Comparison of ENCODE assay signal across 17 cellular contexts in genomic region chr2:241304039-241304670, GRCh38.
"Had no signal": no experiment of that assay in that cellular context is flagged by ENCODE, and none has a peak within 500 bp of the region (broad histone marks: within the 10 kb centered on the region; RNA-seq: fewer than 3 reads in every experiment).

No MANE protein-coding gene starts in this region.

- DNase-seq: activated CD4-positive, alpha-beta memory T cell treated with anti-CD3 and anti-CD28 coated beads, Interleukin-2, amount 10 ng/mL, durations not matched to agents 7 days and 5 days; activated CD4-positive, alpha-beta T cell treated with anti-CD3 and anti-CD28 coated beads for 1 hour; activated naive CD4-positive, alpha-beta T cell treated with anti-CD3 and anti-CD28 coated beads for 36 hours; caudate nucleus; cortex of kidney; effector CD8-positive, alpha-beta T cell; hypothalamus; naive thymus-derived CD4-positive, alpha-beta T cell; nucleus accumbens; right lobe of liver; spleen; stimulated activated CD4-positive, alpha-beta T cell treated with anti-CD3 and anti-CD28 coated beads, Interleukin-1b, Interleukin-23, amount 100 ng/mL, for 48 hours; stimulated activated naive CD4-positive, alpha-beta T cell; substantia nigra; SW 1271; T-helper 9 cell; transverse colon had no signal

- H3K9me3 Mint-ChIP-seq: activated CD4-positive, alpha-beta memory T cell treated with anti-CD3 and anti-CD28 coated beads, Interleukin-2, amount 10 ng/mL, durations not matched to agents 7 days and 5 days; activated naive CD4-positive, alpha-beta T cell treated with anti-CD3 and anti-CD28 coated beads for 36 hours; naive thymus-derived CD4-positive, alpha-beta T cell had no signal

- H3K27ac Mint-ChIP-seq: activated CD4-positive, alpha-beta memory T cell treated with anti-CD3 and anti-CD28 coated beads, Interleukin-2, amount 10 ng/mL, durations not matched to agents 7 days and 5 days; activated naive CD4-positive, alpha-beta T cell treated with anti-CD3 and anti-CD28 coated beads for 36 hours had no signal

- H3K27me3 Mint-ChIP-seq: activated CD4-positive, alpha-beta memory T cell treated with anti-CD3 and anti-CD28 coated beads, Interleukin-2, amount 10 ng/mL, durations not matched to agents 7 days and 5 days; naive thymus-derived CD4-positive, alpha-beta T cell had no signal

- H3K4me3 Mint-ChIP-seq: activated CD4-positive, alpha-beta memory T cell treated with anti-CD3 and anti-CD28 coated beads, Interleukin-2, amount 10 ng/mL, durations not matched to agents 7 days and 5 days; activated naive CD4-positive, alpha-beta T cell treated with anti-CD3 and anti-CD28 coated beads for 36 hours; naive thymus-derived CD4-positive, alpha-beta T cell had no signal

- ATAC-seq: naive thymus-derived CD4-positive, alpha-beta T cell had no signal
